In the genomic region with DNA sequence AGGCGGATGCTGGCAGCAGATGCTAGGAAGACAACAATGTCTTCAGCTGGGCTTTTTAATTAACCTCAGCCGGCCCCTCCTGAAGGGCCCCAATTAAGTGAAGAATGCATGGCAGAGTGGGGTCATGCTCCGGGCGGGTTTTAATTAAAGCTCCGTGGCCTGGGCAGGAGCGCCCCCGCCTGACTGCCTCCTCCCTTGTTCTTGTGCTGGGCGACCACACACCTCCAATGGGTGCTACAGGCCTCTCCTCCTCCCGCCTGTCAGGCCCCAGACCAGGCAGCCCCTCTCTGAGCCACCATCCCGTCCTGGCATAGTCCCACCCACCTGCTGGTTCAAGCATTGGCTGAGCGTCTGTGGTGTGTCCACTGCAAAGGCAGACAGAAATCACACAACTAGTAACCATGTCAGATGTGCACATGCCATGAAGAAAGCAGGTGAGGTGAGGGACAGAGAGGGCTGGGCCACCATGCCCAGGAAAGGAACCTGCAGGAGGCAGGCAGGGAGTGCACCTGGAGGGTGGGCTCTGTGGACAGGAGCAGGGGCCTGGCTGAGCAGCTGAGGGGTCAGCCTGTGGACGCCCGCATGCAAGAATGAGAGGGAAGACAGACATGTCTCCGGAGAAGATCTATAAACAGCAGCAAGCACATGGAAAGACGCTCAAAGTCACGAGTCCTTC, we compare ENCODE assay signal across 1 cellular context.
TF ChIP-seq lines count a peak whose summit lies in the region.

No MANE protein-coding gene starts in this region.

TF ChIP-seq in H1, 55 proteins besides CTCF, POLR2A, EP300 and RAD21:
- peak; percentile 29; the same call in 1 of the 2 replicates for TF ChIP-seq SUZ12 (IDR thresholded peaks at IDR 0.05; ENCODE audit: low read length)
- TF ChIP-seq, protein P1, sequence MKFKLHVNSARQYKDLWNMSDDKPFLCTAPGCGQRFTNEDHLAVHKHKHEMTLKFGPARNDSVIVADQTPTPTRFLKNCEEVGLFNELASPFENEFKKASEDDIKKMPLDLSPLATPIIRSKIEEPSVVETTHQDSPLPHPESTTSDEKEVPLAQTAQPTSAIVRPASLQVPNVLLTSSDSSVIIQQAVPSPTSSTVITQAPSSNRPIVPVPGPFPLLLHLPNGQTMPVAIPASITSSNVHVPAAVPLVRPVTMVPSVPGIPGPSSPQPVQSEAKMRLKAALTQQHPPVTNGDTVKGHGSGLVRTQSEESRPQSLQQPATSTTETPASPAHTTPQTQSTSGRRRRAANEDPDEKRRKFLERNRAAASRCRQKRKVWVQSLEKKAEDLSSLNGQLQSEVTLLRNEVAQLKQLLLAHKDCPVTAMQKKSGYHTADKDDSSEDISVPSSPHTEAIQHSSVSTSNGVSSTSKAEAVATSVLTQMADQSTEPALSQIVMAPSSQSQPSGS (IDR thresholded peaks at IDR 0.05; ENCODE audit: low read length), result no peak
TF ChIP-seq in H1: peak in this region for 1.
